Comparison of ENCODE assay signal across 1 cellular context in the genomic region with DNA sequence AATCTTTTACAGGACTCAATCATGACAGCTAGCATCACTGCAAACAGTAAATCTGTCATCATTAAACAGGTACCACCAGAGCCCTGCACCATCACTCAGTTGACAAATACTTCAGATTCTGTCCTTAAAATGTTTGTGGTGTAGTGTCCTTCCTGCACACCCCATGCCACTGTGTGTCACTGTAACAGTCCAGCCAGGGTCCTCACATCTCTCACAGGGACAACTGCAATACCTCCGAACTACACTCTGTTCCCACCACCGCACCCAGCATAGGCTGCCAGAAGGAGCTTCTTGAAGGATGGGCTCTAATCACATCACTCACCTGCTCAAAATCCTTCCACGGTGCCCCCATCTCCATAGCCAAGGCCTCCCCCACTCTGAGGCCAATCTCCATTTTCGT.
TF ChIP-seq lines count a peak whose summit lies in the region.

No MANE protein-coding gene starts in this region.

TF ChIP-seq in WTC11, 78 proteins besides CTCF, POLR2A, EP300 and RAD21:
- TF ChIP-seq NR2C2 (CRISPR knock-in tag; IDR thresholded peaks at IDR 0.05), result no peak
- TF ChIP-seq, protein P1, sequence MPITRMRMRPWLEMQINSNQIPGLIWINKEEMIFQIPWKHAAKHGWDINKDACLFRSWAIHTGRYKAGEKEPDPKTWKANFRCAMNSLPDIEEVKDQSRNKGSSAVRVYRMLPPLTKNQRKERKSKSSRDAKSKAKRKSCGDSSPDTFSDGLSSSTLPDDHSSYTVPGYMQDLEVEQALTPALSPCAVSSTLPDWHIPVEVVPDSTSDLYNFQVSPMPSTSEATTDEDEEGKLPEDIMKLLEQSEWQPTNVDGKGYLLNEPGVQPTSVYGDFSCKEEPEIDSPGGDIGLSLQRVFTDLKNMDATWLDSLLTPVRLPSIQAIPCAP (CRISPR knock-in tag; IDR thresholded peaks at IDR 0.05), result no peak
- no peak for TF ChIP-seq TEAD4 (CRISPR knock-in tag; IDR thresholded peaks at IDR 0.05)
- TF ChIP-seq OVOL2 (CRISPR knock-in tag; IDR thresholded peaks at IDR 0.05; ENCODE audit: borderline replicate concordance), result no peak
- TF ChIP-seq MXD4 (CRISPR knock-in tag; IDR thresholded peaks at IDR 0.05; ENCODE audit: borderline replicate concordance), result no peak
- no peak for TF ChIP-seq JAZF1 (CRISPR knock-in tag; IDR thresholded peaks at IDR 0.05)
- no peak for TF ChIP-seq NR1H2 (CRISPR knock-in tag; IDR thresholded peaks at IDR 0.05)
- TF ChIP-seq SMAD3 (CRISPR knock-in tag; IDR thresholded peaks at IDR 0.05; ENCODE audit: borderline replicate concordance), result no peak
- TF ChIP-seq, protein P2, sequence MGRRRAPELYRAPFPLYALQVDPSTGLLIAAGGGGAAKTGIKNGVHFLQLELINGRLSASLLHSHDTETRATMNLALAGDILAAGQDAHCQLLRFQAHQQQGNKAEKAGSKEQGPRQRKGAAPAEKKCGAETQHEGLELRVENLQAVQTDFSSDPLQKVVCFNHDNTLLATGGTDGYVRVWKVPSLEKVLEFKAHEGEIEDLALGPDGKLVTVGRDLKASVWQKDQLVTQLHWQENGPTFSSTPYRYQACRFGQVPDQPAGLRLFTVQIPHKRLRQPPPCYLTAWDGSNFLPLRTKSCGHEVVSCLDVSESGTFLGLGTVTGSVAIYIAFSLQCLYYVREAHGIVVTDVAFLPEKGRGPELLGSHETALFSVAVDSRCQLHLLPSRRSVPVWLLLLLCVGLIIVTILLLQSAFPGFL (CRISPR knock-in tag; IDR thresholded peaks at IDR 0.05; ENCODE audit: borderline replicate concordance), result no peak
- TF ChIP-seq ZNF263 (CRISPR knock-in tag; IDR thresholded peaks at IDR 0.05; ENCODE audit: low read depth), result no peak
- TF ChIP-seq, protein P3, sequence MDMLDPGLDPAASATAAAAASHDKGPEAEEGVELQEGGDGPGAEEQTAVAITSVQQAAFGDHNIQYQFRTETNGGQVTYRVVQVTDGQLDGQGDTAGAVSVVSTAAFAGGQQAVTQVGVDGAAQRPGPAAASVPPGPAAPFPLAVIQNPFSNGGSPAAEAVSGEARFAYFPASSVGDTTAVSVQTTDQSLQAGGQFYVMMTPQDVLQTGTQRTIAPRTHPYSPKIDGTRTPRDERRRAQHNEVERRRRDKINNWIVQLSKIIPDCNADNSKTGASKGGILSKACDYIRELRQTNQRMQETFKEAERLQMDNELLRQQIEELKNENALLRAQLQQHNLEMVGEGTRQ (CRISPR knock-in tag; IDR thresholded peaks at IDR 0.05), result no peak
- TF ChIP-seq CREM (CRISPR knock-in tag; IDR thresholded peaks at IDR 0.05), result no peak
- TF ChIP-seq ZNF671 (CRISPR knock-in tag; IDR thresholded peaks at IDR 0.05), result no peak
- no peak for TF ChIP-seq NR3C1 (CRISPR knock-in tag; conservative IDR thresholded peaks at IDR 0.05; ENCODE audit: low read depth)
- TF ChIP-seq, protein P4, sequence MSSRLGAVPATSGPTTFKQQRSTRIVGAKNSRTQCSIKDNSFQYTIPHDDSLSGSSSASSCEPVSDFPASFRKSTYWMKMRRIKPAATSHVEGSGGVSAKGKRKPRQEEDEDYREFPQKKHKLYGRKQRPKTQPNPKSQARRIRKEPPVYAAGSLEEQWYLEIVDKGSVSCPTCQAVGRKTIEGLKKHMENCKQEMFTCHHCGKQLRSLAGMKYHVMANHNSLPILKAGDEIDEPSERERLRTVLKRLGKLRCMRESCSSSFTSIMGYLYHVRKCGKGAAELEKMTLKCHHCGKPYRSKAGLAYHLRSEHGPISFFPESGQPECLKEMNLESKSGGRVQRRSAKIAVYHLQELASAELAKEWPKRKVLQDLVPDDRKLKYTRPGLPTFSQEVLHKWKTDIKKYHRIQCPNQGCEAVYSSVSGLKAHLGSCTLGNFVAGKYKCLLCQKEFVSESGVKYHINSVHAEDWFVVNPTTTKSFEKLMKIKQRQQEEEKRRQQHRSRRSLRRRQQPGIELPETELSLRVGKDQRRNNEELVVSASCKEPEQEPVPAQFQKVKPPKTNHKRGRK (CRISPR knock-in tag; IDR thresholded peaks at IDR 0.05; ENCODE audit: borderline replicate concordance), result no peak
- no peak for TF ChIP-seq GTF2I (CRISPR knock-in tag; conservative IDR thresholded peaks at IDR 0.05)
